Comparison of ENCODE assay signal across 2 cellular contexts in genomic region chr12:105300883-105301282, GRCh38.
TF ChIP-seq lines count a peak whose summit lies in the region.

No MANE protein-coding gene starts in this region.

TF ChIP-seq in GM23338, 12 proteins besides CTCF, POLR2A, EP300 and RAD21 (continued from another document):
- TF ChIP-seq, protein P1, sequence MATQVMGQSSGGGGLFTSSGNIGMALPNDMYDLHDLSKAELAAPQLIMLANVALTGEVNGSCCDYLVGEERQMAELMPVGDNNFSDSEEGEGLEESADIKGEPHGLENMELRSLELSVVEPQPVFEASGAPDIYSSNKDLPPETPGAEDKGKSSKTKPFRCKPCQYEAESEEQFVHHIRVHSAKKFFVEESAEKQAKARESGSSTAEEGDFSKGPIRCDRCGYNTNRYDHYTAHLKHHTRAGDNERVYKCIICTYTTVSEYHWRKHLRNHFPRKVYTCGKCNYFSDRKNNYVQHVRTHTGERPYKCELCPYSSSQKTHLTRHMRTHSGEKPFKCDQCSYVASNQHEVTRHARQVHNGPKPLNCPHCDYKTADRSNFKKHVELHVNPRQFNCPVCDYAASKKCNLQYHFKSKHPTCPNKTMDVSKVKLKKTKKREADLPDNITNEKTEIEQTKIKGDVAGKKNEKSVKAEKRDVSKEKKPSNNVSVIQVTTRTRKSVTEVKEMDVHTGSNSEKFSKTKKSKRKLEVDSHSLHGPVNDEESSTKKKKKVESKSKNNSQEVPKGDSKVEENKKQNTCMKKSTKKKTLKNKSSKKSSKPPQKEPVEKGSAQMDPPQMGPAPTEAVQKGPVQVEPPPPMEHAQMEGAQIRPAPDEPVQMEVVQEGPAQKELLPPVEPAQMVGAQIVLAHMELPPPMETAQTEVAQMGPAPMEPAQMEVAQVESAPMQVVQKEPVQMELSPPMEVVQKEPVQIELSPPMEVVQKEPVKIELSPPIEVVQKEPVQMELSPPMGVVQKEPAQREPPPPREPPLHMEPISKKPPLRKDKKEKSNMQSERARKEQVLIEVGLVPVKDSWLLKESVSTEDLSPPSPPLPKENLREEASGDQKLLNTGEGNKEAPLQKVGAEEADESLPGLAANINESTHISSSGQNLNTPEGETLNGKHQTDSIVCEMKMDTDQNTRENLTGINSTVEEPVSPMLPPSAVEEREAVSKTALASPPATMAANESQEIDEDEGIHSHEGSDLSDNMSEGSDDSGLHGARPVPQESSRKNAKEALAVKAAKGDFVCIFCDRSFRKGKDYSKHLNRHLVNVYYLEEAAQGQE (IDR thresholded peaks at IDR 0.05; ENCODE audit: unreplicated experiment) = no peak
- TF ChIP-seq ZNF331 (CRISPR knock-in tag; IDR thresholded peaks at IDR 0.05; ENCODE audit: low read depth) (no peak), CREB1 (CRISPR knock-in tag; IDR thresholded peaks at IDR 0.05; ENCODE audit: low read depth) (no peak), EZH2phosphoT487 (IDR thresholded peaks at IDR 0.05; ENCODE audit: unreplicated experiment) (no peak), NANOG (IDR thresholded peaks at IDR 0.05; ENCODE audit: borderline replicate concordance) (no peak), ZNF462 (CRISPR knock-in tag; IDR thresholded peaks at IDR 0.05) (no peak), EZH2 (IDR thresholded peaks at IDR 0.05; ENCODE audit: low read depth, unreplicated experiment) (no peak), ZNF114 (CRISPR knock-in tag; IDR thresholded peaks at IDR 0.05) (no peak), JUNB (IDR thresholded peaks at IDR 0.05; ENCODE audit: unreplicated experiment) (no peak), POLR2AphosphoS5 (IDR thresholded peaks at IDR 0.05; ENCODE audit: low read depth) (no peak)
- TF ChIP-seq, protein P2, sequence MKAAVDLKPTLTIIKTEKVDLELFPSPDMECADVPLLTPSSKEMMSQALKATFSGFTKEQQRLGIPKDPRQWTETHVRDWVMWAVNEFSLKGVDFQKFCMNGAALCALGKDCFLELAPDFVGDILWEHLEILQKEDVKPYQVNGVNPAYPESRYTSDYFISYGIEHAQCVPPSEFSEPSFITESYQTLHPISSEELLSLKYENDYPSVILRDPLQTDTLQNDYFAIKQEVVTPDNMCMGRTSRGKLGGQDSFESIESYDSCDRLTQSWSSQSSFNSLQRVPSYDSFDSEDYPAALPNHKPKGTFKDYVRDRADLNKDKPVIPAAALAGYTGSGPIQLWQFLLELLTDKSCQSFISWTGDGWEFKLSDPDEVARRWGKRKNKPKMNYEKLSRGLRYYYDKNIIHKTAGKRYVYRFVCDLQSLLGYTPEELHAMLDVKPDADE (IDR thresholded peaks at IDR 0.05) = no peak

TF ChIP-seq in WTC11, 78 proteins besides CTCF, POLR2A, EP300 and RAD21 (continued from another document):
- TF ChIP-seq USF2 (CRISPR knock-in tag; IDR thresholded peaks at IDR 0.05) = no peak
- TF ChIP-seq, protein P3, sequence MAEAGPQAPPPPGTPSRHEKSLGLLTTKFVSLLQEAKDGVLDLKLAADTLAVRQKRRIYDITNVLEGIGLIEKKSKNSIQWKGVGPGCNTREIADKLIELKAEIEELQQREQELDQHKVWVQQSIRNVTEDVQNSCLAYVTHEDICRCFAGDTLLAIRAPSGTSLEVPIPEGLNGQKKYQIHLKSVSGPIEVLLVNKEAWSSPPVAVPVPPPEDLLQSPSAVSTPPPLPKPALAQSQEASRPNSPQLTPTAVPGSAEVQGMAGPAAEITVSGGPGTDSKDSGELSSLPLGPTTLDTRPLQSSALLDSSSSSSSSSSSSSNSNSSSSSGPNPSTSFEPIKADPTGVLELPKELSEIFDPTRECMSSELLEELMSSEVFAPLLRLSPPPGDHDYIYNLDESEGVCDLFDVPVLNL (CRISPR knock-in tag; IDR thresholded peaks at IDR 0.05; ENCODE audit: borderline replicate concordance, low read depth) = no peak
- TF ChIP-seq HMGXB4 (CRISPR knock-in tag; IDR thresholded peaks at IDR 0.05) = no peak
- no peak for TF ChIP-seq IRF2 (CRISPR knock-in tag; IDR thresholded peaks at IDR 0.05; ENCODE audit: borderline replicate concordance, low read depth)
- TF ChIP-seq NR2C2 (CRISPR knock-in tag; IDR thresholded peaks at IDR 0.05) = no peak
- TF ChIP-seq GTF2I (CRISPR knock-in tag; conservative IDR thresholded peaks at IDR 0.05) = no peak
- TF ChIP-seq, protein P4, sequence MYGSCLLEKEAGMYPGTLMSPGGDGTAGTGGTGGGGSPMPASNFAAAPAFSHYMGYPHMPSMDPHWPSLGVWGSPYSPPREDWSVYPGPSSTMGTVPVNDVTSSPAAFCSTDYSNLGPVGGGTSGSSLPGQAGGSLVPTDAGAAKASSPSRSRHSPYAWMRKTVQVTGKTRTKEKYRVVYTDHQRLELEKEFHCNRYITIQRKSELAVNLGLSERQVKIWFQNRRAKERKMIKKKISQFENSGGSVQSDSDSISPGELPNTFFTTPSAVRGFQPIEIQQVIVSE (CRISPR knock-in tag; IDR thresholded peaks at IDR 0.05; ENCODE audit: borderline replicate concordance) = no peak
- TF ChIP-seq, protein P5, sequence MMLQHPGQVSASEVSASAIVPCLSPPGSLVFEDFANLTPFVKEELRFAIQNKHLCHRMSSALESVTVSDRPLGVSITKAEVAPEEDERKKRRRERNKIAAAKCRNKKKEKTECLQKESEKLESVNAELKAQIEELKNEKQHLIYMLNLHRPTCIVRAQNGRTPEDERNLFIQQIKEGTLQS (CRISPR knock-in tag; conservative IDR thresholded peaks at IDR 0.05) = no peak
TF ChIP-seq in WTC11: peak in this region for 0.
